1 cellular context compared by ENCODE assay signal in the genomic region with DNA sequence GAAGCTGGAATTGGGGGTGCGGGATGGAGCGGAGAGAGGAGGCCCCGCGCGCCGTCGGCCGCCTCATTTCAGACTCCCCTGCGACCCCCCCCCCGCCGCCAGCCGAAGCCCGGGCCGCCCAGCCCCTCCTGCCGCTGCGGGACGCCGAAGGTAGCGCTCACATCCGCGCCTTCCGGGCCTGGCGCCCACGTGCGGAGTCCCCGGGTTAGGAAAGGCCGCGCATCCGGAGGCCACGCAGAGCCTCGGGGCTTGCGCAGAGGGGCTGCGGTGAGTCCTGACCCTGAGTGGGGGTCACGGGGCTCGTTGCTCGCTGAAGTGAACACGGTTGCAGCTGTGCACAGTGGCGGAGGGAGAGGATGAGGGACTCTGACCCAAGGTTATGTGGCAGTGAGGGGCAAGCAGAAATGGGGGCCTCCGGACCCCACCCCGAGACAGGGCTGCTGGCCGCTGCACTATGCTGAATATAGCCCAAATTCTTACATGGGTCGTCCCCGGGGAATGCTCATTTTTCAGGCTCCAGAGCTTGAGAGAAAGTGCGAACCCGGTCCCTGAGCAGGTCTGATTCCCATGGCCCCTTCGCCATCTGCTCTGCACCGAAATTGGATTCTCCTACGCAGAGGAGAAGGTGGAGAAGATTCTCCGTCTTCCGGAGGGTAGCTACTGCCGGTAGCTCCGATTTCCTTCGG.
TF ChIP-seq lines count a peak whose summit lies in the region.

No MANE protein-coding gene starts in this region.

TF ChIP-seq in HepG2, 621 proteins besides CTCF, POLR2A, EP300 and RAD21 (continued from another document and continues in another):
- TF ChIP-seq, protein P1, sequence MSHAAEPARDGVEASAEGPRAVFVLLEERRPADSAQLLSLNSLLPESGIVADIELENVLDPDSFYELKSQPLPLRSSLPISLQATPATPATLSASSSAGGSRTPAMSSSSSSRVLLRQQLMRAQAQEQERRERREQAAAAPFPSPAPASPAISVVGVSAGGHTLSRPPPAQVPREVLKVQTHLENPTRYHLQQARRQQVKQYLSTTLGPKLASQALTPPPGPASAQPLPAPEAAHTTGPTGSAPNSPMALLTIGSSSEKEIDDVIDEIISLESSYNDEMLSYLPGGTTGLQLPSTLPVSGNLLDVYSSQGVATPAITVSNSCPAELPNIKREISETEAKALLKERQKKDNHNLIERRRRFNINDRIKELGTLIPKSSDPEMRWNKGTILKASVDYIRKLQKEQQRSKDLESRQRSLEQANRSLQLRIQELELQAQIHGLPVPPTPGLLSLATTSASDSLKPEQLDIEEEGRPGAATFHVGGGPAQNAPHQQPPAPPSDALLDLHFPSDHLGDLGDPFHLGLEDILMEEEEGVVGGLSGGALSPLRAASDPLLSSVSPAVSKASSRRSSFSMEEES (CRISPR knock-in tag; IDR thresholded peaks at IDR 0.05) = peak; percentile 59; the same call in 1 of the 2 replicates
- TF ChIP-seq ZFX (CRISPR knock-in tag; IDR thresholded peaks at IDR 0.05; ENCODE audit: low read depth) (peak; percentile 92), ZNF564 (CRISPR knock-in tag; IDR thresholded peaks at IDR 0.05) (peak; percentile 39; the same call in 1 of the 2 replicates), ZNF263 (CRISPR knock-in tag; IDR thresholded peaks at IDR 0.05) (0 out of 2 replicates have a peak, but pooled peaks have one; percentile 33), ZNF570 (CRISPR knock-in tag; IDR thresholded peaks at IDR 0.05; ENCODE audit: borderline replicate concordance) (no peak), ZNF20 (CRISPR knock-in tag; IDR thresholded peaks at IDR 0.05) (no peak), IKZF1 (IDR thresholded peaks at IDR 0.05) (no peak), ZNF225 (CRISPR knock-in tag; IDR thresholded peaks at IDR 0.05) (no peak; the same call in 1 of the 2 replicates), ZIK1 (CRISPR knock-in tag; IDR thresholded peaks at IDR 0.05; ENCODE audit: borderline replicate concordance, low read depth) (no peak; the same call in 1 of the 2 replicates), ZBTB42 (CRISPR knock-in tag; IDR thresholded peaks at IDR 0.05) (no peak; the same call in 1 of the 2 replicates), RAD51 (IDR thresholded peaks at IDR 0.05; ENCODE audit: borderline replicate concordance) (no peak), AGO2 (optimal IDR thresholded peaks at IDR 0.05; ENCODE audit: low read depth, low read length) (peak; percentile 80), KDM5A (IDR thresholded peaks at IDR 0.05; ENCODE audit: borderline replicate concordance, low read length) (no peak), ZNF546 (CRISPR knock-in tag; conservative IDR thresholded peaks at IDR 0.05) (peak; percentile 92), KLF6 (CRISPR knock-in tag; IDR thresholded peaks at IDR 0.05) (no peak), ZNF253 (CRISPR knock-in tag; IDR thresholded peaks at IDR 0.05; ENCODE audit: borderline replicate concordance) (peak; percentile 47; the same call in 1 of the 2 replicates), ZFP62 (CRISPR knock-in tag; IDR thresholded peaks at IDR 0.05) (no peak), FOXP1 (IDR thresholded peaks at IDR 0.05) (no peak), FOXP1 (CRISPR knock-in tag; IDR thresholded peaks at IDR 0.05) (no peak), ZNF776 (CRISPR knock-in tag; IDR thresholded peaks at IDR 0.05) (no peak), HDAC1 (CRISPR knock-in tag; IDR thresholded peaks at IDR 0.05) (peak; percentile 60; the same call in 1 of the 2 replicates), ZNF367 (CRISPR knock-in tag; IDR thresholded peaks at IDR 0.05; ENCODE audit: borderline replicate concordance) (no peak), FOXO1 (CRISPR knock-in tag; IDR thresholded peaks at IDR 0.05) (peak; percentile 22; the same call in 1 of the 2 replicates), NFATC3 (CRISPR knock-in tag; IDR thresholded peaks at IDR 0.05) (no peak), HDAC6 (IDR thresholded peaks at IDR 0.05; ENCODE audit: low read depth, low read length) (no peak), FOXJ3 (CRISPR knock-in tag; IDR thresholded peaks at IDR 0.05; ENCODE audit: borderline replicate concordance) (no peak), ZNF619 (CRISPR knock-in tag; IDR thresholded peaks at IDR 0.05) (no peak), BCL6 (CRISPR knock-in tag; IDR thresholded peaks at IDR 0.05) (no peak), FOXA1 (IDR thresholded peaks at IDR 0.05) (no peak), FOXA1 (CRISPR knock-in tag; IDR thresholded peaks at IDR 0.05) (no peak)
- TF ChIP-seq, protein P2, sequence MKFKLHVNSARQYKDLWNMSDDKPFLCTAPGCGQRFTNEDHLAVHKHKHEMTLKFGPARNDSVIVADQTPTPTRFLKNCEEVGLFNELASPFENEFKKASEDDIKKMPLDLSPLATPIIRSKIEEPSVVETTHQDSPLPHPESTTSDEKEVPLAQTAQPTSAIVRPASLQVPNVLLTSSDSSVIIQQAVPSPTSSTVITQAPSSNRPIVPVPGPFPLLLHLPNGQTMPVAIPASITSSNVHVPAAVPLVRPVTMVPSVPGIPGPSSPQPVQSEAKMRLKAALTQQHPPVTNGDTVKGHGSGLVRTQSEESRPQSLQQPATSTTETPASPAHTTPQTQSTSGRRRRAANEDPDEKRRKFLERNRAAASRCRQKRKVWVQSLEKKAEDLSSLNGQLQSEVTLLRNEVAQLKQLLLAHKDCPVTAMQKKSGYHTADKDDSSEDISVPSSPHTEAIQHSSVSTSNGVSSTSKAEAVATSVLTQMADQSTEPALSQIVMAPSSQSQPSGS (CRISPR knock-in tag; IDR thresholded peaks at IDR 0.05) = no peak
- TF ChIP-seq, protein P3, sequence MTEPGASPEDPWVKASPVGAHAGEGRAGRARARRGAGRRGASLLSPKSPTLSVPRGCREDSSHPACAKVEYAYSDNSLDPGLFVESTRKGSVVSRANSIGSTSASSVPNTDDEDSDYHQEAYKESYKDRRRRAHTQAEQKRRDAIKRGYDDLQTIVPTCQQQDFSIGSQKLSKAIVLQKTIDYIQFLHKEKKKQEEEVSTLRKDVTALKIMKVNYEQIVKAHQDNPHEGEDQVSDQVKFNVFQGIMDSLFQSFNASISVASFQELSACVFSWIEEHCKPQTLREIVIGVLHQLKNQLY (CRISPR knock-in tag; IDR thresholded peaks at IDR 0.05) = 0 out of 2 replicates have a peak, but pooled peaks have one; percentile 31
- TF ChIP-seq, protein P4, sequence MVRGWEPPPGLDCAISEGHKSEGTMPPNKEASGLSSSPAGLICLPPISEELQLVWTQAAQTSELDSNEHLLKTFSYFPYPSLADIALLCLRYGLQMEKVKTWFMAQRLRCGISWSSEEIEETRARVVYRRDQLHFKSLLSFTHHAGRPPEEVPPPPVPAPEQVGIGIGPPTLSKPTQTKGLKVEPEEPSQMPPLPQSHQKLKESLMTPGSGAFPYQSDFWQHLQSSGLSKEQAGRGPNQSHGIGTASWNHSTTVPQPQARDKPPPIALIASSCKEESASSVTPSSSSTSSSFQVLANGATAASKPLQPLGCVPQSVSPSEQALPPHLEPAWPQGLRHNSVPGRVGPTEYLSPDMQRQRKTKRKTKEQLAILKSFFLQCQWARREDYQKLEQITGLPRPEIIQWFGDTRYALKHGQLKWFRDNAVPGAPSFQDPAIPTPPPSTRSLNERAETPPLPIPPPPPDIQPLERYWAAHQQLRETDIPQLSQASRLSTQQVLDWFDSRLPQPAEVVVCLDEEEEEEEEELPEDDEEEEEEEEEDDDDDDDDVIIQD (CRISPR knock-in tag; IDR thresholded peaks at IDR 0.05; ENCODE audit: low read depth) = 0 out of 2 replicates have a peak, but pooled peaks have one; percentile 14
- TF ChIP-seq, protein P5, sequence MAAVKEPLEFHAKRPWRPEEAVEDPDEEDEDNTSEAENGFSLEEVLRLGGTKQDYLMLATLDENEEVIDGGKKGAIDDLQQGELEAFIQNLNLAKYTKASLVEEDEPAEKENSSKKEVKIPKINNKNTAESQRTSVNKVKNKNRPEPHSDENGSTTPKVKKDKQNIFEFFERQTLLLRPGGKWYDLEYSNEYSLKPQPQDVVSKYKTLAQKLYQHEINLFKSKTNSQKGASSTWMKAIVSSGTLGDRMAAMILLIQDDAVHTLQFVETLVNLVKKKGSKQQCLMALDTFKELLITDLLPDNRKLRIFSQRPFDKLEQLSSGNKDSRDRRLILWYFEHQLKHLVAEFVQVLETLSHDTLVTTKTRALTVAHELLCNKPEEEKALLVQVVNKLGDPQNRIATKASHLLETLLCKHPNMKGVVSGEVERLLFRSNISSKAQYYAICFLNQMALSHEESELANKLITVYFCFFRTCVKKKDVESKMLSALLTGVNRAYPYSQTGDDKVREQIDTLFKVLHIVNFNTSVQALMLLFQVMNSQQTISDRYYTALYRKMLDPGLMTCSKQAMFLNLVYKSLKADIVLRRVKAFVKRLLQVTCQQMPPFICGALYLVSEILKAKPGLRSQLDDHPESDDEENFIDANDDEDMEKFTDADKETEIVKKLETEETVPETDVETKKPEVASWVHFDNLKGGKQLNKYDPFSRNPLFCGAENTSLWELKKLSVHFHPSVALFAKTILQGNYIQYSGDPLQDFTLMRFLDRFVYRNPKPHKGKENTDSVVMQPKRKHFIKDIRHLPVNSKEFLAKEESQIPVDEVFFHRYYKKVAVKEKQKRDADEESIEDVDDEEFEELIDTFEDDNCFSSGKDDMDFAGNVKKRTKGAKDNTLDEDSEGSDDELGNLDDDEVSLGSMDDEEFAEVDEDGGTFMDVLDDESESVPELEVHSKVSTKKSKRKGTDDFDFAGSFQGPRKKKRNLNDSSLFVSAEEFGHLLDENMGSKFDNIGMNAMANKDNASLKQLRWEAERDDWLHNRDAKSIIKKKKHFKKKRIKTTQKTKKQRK (IDR thresholded peaks at IDR 0.05; ENCODE audit: low read length) = no peak
- TF ChIP-seq, protein P6, sequence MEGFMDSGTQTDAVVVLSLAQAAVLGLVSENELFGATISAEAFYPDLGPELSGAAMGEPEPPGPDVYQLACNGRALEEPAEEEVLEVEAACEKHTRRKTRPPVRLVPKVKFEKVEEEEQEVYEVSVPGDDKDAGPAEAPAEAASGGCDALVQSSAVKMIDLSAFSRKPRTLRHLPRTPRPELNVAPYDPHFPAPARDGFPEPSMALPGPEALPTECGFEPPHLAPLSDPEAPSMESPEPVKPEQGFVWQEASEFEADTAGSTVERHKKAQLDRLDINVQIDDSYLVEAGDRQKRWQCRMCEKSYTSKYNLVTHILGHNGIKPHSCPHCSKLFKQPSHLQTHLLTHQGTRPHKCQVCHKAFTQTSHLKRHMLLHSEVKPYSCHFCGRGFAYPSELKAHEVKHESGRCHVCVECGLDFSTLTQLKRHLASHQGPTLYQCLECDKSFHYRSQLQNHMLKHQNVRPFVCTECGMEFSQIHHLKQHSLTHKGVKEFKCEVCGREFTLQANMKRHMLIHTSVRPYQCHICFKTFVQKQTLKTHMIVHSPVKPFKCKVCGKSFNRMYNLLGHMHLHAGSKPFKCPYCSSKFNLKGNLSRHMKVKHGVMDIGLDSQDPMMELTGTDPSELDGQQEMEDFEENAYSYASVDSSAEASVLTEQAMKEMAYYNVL (CRISPR knock-in tag; IDR thresholded peaks at IDR 0.05; ENCODE audit: borderline replicate concordance) = no peak
- TF ChIP-seq, protein P7, sequence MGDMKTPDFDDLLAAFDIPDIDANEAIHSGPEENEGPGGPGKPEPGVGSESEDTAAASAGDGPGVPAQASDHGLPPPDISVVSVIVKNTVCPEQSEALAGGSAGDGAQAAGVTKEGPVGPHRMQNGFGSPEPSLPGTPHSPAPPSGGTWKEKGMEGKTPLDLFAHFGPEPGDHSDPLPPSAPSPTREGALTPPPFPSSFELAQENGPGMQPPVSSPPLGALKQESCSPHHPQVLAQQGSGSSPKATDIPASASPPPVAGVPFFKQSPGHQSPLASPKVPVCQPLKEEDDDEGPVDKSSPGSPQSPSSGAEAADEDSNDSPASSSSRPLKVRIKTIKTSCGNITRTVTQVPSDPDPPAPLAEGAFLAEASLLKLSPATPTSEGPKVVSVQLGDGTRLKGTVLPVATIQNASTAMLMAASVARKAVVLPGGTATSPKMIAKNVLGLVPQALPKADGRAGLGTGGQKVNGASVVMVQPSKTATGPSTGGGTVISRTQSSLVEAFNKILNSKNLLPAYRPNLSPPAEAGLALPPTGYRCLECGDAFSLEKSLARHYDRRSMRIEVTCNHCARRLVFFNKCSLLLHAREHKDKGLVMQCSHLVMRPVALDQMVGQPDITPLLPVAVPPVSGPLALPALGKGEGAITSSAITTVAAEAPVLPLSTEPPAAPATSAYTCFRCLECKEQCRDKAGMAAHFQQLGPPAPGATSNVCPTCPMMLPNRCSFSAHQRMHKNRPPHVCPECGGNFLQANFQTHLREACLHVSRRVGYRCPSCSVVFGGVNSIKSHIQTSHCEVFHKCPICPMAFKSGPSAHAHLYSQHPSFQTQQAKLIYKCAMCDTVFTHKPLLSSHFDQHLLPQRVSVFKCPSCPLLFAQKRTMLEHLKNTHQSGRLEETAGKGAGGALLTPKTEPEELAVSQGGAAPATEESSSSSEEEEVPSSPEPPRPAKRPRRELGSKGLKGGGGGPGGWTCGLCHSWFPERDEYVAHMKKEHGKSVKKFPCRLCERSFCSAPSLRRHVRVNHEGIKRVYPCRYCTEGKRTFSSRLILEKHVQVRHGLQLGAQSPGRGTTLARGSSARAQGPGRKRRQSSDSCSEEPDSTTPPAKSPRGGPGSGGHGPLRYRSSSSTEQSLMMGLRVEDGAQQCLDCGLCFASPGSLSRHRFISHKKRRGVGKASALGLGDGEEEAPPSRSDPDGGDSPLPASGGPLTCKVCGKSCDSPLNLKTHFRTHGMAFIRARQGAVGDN (CRISPR knock-in tag; IDR thresholded peaks at IDR 0.05) = peak; percentile 98
- TF ChIP-seq, protein P8, sequence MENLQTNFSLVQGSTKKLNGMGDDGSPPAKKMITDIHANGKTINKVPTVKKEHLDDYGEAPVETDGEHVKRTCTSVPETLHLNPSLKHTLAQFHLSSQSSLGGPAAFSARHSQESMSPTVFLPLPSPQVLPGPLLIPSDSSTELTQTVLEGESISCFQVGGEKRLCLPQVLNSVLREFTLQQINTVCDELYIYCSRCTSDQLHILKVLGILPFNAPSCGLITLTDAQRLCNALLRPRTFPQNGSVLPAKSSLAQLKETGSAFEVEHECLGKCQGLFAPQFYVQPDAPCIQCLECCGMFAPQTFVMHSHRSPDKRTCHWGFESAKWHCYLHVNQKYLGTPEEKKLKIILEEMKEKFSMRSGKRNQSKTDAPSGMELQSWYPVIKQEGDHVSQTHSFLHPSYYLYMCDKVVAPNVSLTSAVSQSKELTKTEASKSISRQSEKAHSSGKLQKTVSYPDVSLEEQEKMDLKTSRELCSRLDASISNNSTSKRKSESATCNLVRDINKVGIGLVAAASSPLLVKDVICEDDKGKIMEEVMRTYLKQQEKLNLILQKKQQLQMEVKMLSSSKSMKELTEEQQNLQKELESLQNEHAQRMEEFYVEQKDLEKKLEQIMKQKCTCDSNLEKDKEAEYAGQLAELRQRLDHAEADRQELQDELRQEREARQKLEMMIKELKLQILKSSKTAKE (CRISPR knock-in tag; IDR thresholded peaks at IDR 0.05; ENCODE audit: borderline replicate concordance) = no peak
- TF ChIP-seq, protein P9, sequence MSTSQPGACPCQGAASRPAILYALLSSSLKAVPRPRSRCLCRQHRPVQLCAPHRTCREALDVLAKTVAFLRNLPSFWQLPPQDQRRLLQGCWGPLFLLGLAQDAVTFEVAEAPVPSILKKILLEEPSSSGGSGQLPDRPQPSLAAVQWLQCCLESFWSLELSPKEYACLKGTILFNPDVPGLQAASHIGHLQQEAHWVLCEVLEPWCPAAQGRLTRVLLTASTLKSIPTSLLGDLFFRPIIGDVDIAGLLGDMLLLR (CRISPR knock-in tag; IDR thresholded peaks at IDR 0.05) = peak; percentile 88
- TF ChIP-seq, protein P10, sequence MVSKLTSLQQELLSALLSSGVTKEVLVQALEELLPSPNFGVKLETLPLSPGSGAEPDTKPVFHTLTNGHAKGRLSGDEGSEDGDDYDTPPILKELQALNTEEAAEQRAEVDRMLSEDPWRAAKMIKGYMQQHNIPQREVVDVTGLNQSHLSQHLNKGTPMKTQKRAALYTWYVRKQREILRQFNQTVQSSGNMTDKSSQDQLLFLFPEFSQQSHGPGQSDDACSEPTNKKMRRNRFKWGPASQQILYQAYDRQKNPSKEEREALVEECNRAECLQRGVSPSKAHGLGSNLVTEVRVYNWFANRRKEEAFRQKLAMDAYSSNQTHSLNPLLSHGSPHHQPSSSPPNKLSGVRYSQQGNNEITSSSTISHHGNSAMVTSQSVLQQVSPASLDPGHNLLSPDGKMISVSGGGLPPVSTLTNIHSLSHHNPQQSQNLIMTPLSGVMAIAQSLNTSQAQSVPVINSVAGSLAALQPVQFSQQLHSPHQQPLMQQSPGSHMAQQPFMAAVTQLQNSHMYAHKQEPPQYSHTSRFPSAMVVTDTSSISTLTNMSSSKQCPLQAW (CRISPR knock-in tag; IDR thresholded peaks at IDR 0.05) = no peak
